7 cellular contexts compared by ENCODE assay signal in the genomic region with DNA sequence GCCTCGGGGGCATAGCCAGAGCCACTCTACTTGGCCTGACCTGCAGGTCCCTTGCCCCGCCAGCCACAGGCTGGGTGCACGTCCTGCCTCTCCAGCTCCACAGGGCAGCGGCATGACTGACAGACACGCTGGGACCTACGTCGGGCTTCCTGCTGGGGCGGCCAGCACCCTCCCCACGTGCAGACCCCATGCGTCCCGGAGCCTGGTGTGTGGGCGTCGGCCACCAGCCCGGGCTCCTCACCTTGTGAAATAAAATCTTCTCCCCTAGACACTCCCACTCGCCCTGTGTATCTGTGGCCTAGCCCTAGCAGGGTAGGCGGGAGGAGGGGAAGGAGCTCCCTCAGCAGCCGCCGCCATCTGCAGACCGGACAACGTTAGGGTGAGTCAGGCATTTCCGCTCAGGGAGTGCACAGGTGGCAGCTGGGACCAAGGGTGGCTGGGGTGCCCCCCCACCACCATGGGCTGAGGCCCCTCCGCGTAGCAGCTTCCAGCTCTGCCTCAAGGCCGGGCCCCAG.
DNase-seq lines count a peak whose midpoint lies in the region; ATAC-seq, FAIRE-seq and TF ChIP-seq lines count a peak whose summit lies in the region.
"Not testable (repeated sequence)": the region's sequence is repeated elsewhere in the genome, so short reads cannot be mapped to it uniquely, and the experiment has no call there.

No MANE protein-coding gene starts in this region.

- H3K9me2 ChIP-seq in Loucy (replicated peaks; ENCODE audit: low read depth, low read length); OCI-LY1 (ENCODE audit: low read depth, low read length): not testable (repeated sequence)

- not testable (repeated sequence) for H3K4me3 Mint-ChIP-seq in stimulated activated effector memory CD8-positive, alpha-beta T cell treated with anti-CD3 and anti-CD28 coated beads, Interleukin-12 subunit alpha, Interleukin-12 subunit beta, amount 100 ng/mL, for 72 hours

- peak; percentile 21 to 24 for ATAC-seq in activated CD4-positive, CD25-positive, alpha-beta regulatory T cell treated with anti-CD3 and anti-CD28 coated beads, Interleukin-2, amount 50 U/mL, for 24 hours
- ATAC-seq in lower lobe of right lung = peak; percentile 16 to 25
- peak; percentile 55 for ATAC-seq in stimulated activated effector memory CD8-positive, alpha-beta T cell treated with anti-CD3 and anti-CD28 coated beads, Interleukin-12 subunit alpha, Interleukin-12 subunit beta, amount 100 ng/mL, for 72 hours

- not testable (repeated sequence) for DNase-seq in GM12891 (ENCODE audit: insufficient read length, low spot score); lower lobe of right lung; stimulated activated effector memory CD8-positive, alpha-beta T cell treated with anti-CD3 and anti-CD28 coated beads, Interleukin-12 subunit alpha, Interleukin-12 subunit beta, amount 100 ng/mL, for 72 hours (ENCODE audit: low spot score in 2 of 2)
- peak; percentile 3 for DNase-seq in dermis blood vessel endothelial cell

- H3K36me3 ChIP-seq in Loucy (ENCODE audit: insufficient read depth, low read length); OCI-LY1 (ENCODE audit: insufficient read depth, low read length); lower lobe of right lung: not testable (repeated sequence)

- peak; percentile 89 for FAIRE-seq in GM12891 (lab: Jason Lieb, UNC)

- H3K27me3 ChIP-seq in Loucy (ENCODE audit: insufficient read depth, low read length, poor library complexity, severe bottlenecking); OCI-LY1 (ENCODE audit: insufficient read depth, low read length): not testable (repeated sequence)
- peaks cover 11% of the 10 kb centered on the region for H3K27me3 ChIP-seq in lower lobe of right lung (ENCODE audit: low read depth)

- intact Hi-C loops in lower lobe of right lung (cut with DNase I) = not testable (repeated sequence)

- not testable (repeated sequence) for TF ChIP-seq CTCF in Loucy (conservative IDR thresholded peaks at IDR 0.05; ENCODE audit: low read length); OCI-LY1 (IDR thresholded peaks at IDR 0.05; ENCODE audit: low read length); lower lobe of right lung (IDR thresholded peaks at IDR 0.05)

- not testable (repeated sequence) for TF ChIP-seq POLR2A in GM12891 (IDR thresholded peaks at IDR 0.05; ENCODE audit: low read depth, low read length)

- H3F3A ChIP-seq in Loucy (ENCODE audit: low read depth); OCI-LY1 (ENCODE audit: insufficient read depth, low read length): not testable (repeated sequence)

- H3K9me3 Mint-ChIP-seq in stimulated activated effector memory CD8-positive, alpha-beta T cell treated with anti-CD3 and anti-CD28 coated beads, Interleukin-12 subunit alpha, Interleukin-12 subunit beta, amount 100 ng/mL, for 72 hours = not testable (repeated sequence)

- H3K4me1 ChIP-seq in Loucy (ENCODE audit: insufficient read depth, low read length, poor library complexity, severe bottlenecking) = peaks cover 75% of the 10 kb centered on the region
- H3K4me1 ChIP-seq in OCI-LY1 (ENCODE audit: insufficient read depth, low read length, severe bottlenecking) = peaks cover 37% of the 10 kb centered on the region
- not testable (repeated sequence) for H3K4me1 ChIP-seq in lower lobe of right lung

- peaks cover 10% of the 10 kb centered on the region for H3K4me1 Mint-ChIP-seq in stimulated activated effector memory CD8-positive, alpha-beta T cell treated with anti-CD3 and anti-CD28 coated beads, Interleukin-12 subunit alpha, Interleukin-12 subunit beta, amount 100 ng/mL, for 72 hours

- H3K36me3 Mint-ChIP-seq in stimulated activated effector memory CD8-positive, alpha-beta T cell treated with anti-CD3 and anti-CD28 coated beads, Interleukin-12 subunit alpha, Interleukin-12 subunit beta, amount 100 ng/mL, for 72 hours = not testable (repeated sequence)

- not testable (repeated sequence) for H4K20me1 ChIP-seq in Loucy (ENCODE audit: insufficient read depth, low read length, poor library complexity, severe bottlenecking); OCI-LY1 (ENCODE audit: insufficient read depth, low read length)

- H3K27ac ChIP-seq in OCI-LY1 (ENCODE audit: low read depth, low read length, poor library complexity, severe bottlenecking) = peak overlapping the region; percentile 74
- not testable (repeated sequence) for H3K27ac ChIP-seq in lower lobe of right lung

- H3K9ac ChIP-seq in Loucy (ENCODE audit: low read depth, low read length, poor library complexity, severe bottlenecking) = peak overlapping the region; percentile 79
- H3K9ac ChIP-seq in OCI-LY1 (ENCODE audit: low read length) = peak overlapping the region; percentile 39; the same call in 1 of the 2 replicates

- H3K4me3 ChIP-seq in Loucy (ENCODE audit: low read length, poor library complexity, severe bottlenecking) (peak overlapping the region; percentile 64), OCI-LY1 (ENCODE audit: low read depth, low read length, poor library complexity, severe bottlenecking) (peak overlapping the region; percentile 30)
- not testable (repeated sequence) for H3K4me3 ChIP-seq in lower lobe of right lung

- H3K27ac Mint-ChIP-seq in stimulated activated effector memory CD8-positive, alpha-beta T cell treated with anti-CD3 and anti-CD28 coated beads, Interleukin-12 subunit alpha, Interleukin-12 subunit beta, amount 100 ng/mL, for 72 hours = not testable (repeated sequence)

- H3K79me2 ChIP-seq in Loucy (ENCODE audit: insufficient read depth, low read length) = peaks cover 28% of the 10 kb centered on the region
- H3K79me2 ChIP-seq in OCI-LY1 (ENCODE audit: insufficient read depth, low read length) = not testable (repeated sequence)

- H2AFZ ChIP-seq in Loucy (ENCODE audit: low read length) = 0 out of 2 replicates have a peak overlapping the region, but pooled peaks have one; percentile 52
- not testable (repeated sequence) for H2AFZ ChIP-seq in OCI-LY1 (ENCODE audit: low read length)

- H3K4me2 ChIP-seq in Loucy (ENCODE audit: low read depth, low read length, poor library complexity, severe bottlenecking) (peak overlapping the region; percentile 53), OCI-LY1 (ENCODE audit: low read length) (peak overlapping the region; percentile 61)

- H3K9me3 ChIP-seq in Loucy (ENCODE audit: insufficient read depth, low read depth, low read length); OCI-LY1 (ENCODE audit: low read length); lower lobe of right lung: not testable (repeated sequence)
